In genomic region chr1:169312084-169312954, GRCh38 we compare ENCODE assay signal across 8 cellular contexts. TPM values are rescaled to one million over a fixed set of nuclear protein-coding genes. Genes with fewer than 3 reads are reported as not detected.
DNase-seq lines count a peak whose midpoint lies in the region; ATAC-seq, FAIRE-seq and TF ChIP-seq lines count a peak whose summit lies in the region.

No MANE protein-coding gene starts in this region.

- H3K9me3 Mint-ChIP-seq in astrocyte (ENCODE audit: unreplicated experiment), result no peaks in the 10 kb centered on the region

- no peak for TF ChIP-seq RAD21 in HCT116 (IDR thresholded peaks at IDR 0.05; ENCODE audit: low read depth)

- H3K4me3 ChIP-seq in AG09309 (ENCODE audit: control insufficient read depth, low read depth, low read length) (no peak overlapping the region), HCT116 (replicated peaks in 1 of 2; ENCODE audit: low read depth in 1 of 2, low read length in 2 of 2) (no peak overlapping the region), RWPE2 (ENCODE audit: severe bottlenecking) (no peak overlapping the region), astrocyte (ENCODE audit: insufficient read depth, low read depth, low read length) (no peak overlapping the region), retinal pigment epithelial cell (ENCODE audit: low read length) (no peak overlapping the region)

- H3K27me3 Mint-ChIP-seq in astrocyte (ENCODE audit: low read depth, unreplicated experiment), result no peaks in the 10 kb centered on the region

- H3K27me3 ChIP-seq in HCT116 (ENCODE audit: insufficient read depth, low read length) (no peaks in the 10 kb centered on the region), RWPE2 (ENCODE audit: insufficient read depth, poor library complexity, severe bottlenecking) (no peaks in the 10 kb centered on the region), astrocyte (ENCODE audit: insufficient read depth, low read length) (no peaks in the 10 kb centered on the region)

- no peaks in the 10 kb centered on the region for H3K9me3 ChIP-seq in HCT116 (ENCODE audit: control insufficient read depth in 1 of 2, insufficient read depth in 1 of 2, low read depth in 1 of 2, low read length in 2 of 2)
- H3K9me3 ChIP-seq in RWPE2 (ENCODE audit: severe bottlenecking), result no peaks in the 10 kb centered on the region
- H3K9me3 ChIP-seq in astrocyte (ENCODE audit: insufficient read depth, low read depth, low read length), result no peaks in the 10 kb centered on the region

- H3K9ac ChIP-seq in HCT116 (ENCODE audit: low read length), result no peak overlapping the region
- peak overlapping the region; percentile 24 for H3K9ac ChIP-seq in astrocyte (ENCODE audit: low read length)

- H3K36me3 Mint-ChIP-seq in astrocyte (ENCODE audit: low read depth, unreplicated experiment), result peaks cover 7% of the 10 kb centered on the region

- no peaks in the 10 kb centered on the region for H3K9me2 ChIP-seq in HCT116 (ENCODE audit: insufficient read depth)

- peak overlapping the region; percentile 61 for H3K4me2 ChIP-seq in HCT116 (ENCODE audit: low read length)
- peak overlapping the region; percentile 59 for H3K4me2 ChIP-seq in astrocyte (ENCODE audit: low read length)

- H3K27ac ChIP-seq in HCT116 (ENCODE audit: low read depth, low read length) (no peak overlapping the region), RWPE2 (ENCODE audit: poor library complexity, severe bottlenecking) (no peak overlapping the region), astrocyte (ENCODE audit: low read depth, low read length) (peak overlapping the region; percentile 48)

- peak; percentile 88 for DNase-seq in AG09309 (ENCODE audit: low read depth)
- DNase-seq in HCT116 (ENCODE audit: low read depth, low spot score), result peak; percentile 90
- peak; percentile 71 for DNase-seq in RWPE2 (ENCODE audit: low spot score)
- DNase-seq in astrocyte (ENCODE audit: low read depth), result peak; percentile 99
- peak; percentile 92 for DNase-seq in retinal pigment epithelial cell (ENCODE audit: low read depth)
- no peak for DNase-seq in cerebellar nuclear complex (lab: John Stamatoyannopoulos, UW)
- no peak for DNase-seq in NCI-H146 treated with DMSO at 0.1 percent for 48 hours (lab: John Stamatoyannopoulos, UW; ENCODE audit: unreplicated experiment)

- H3K27ac Mint-ChIP-seq in astrocyte (ENCODE audit: unreplicated experiment), result peak overlapping the region; percentile 94

- TF ChIP-seq POLR2A in HCT116 (IDR thresholded peaks at IDR 0.05; ENCODE audit: borderline replicate concordance, extremely low read depth, insufficient read depth, insufficient read length), result no peak

- peaks cover 0 to 14% of the 10 kb centered on the region in 2 experiments; a peak in 3 of 4 replicates for H3K4me1 ChIP-seq in HCT116 (ENCODE audit: control insufficient read depth in 1 of 2, insufficient read depth in 2 of 2, low read length in 2 of 2)
- peaks cover 12% of the 10 kb centered on the region for H3K4me1 ChIP-seq in RWPE2 (ENCODE audit: insufficient read depth, poor library complexity, severe bottlenecking)
- H3K4me1 ChIP-seq in astrocyte (ENCODE audit: insufficient read depth, low read length), result peaks cover 10% of the 10 kb centered on the region

- peaks cover 22% of the 10 kb centered on the region for H3K4me1 Mint-ChIP-seq in astrocyte (ENCODE audit: low read depth, unreplicated experiment)

- POLR2A ChIA-PET in HCT116 (lab: Charles Lee), result no interaction called here

- no TSS peak for BruUV-seq in HCT116 (replicated peaks; lab: Mats Ljungman, UMichigan)

- TF ChIP-seq CTCF in AG09309 (IDR thresholded peaks at IDR 0.05; ENCODE audit: control insufficient read depth, insufficient read depth, low read depth, low read length, missing control alignments) (no peak), HCT116 (IDR thresholded peaks at IDR 0.05 in 2 of 3, conservative IDR thresholded peaks at IDR 0.05 in 1 of 3; ENCODE audit: borderline replicate concordance in 1 of 3, insufficient read depth in 1 of 3, low read depth in 2 of 3, low read length in 2 of 3) (no peak), RWPE2 (IDR thresholded peaks at IDR 0.05; ENCODE audit: poor library complexity, severe bottlenecking) (no peak), astrocyte (IDR thresholded peaks at IDR 0.05; ENCODE audit: insufficient read depth, low read depth, low read length) (no peak), retinal pigment epithelial cell (conservative IDR thresholded peaks at IDR 0.05; ENCODE audit: low read depth, low read length) (no peak)

- H3K79me2 ChIP-seq in HCT116 (ENCODE audit: insufficient read depth, low read length), result no peaks in the 10 kb centered on the region
- no peaks in the 10 kb centered on the region for H3K79me2 ChIP-seq in astrocyte (ENCODE audit: insufficient read depth, low read length)

- no peak overlapping the region for H3K4me3 Mint-ChIP-seq in astrocyte (ENCODE audit: unreplicated experiment)

- H3K36me3 ChIP-seq in HCT116 (ENCODE audit: control insufficient read depth in 1 of 2, insufficient read depth in 2 of 2, low read length in 2 of 2) (no peaks in the 10 kb centered on the region), RWPE2 (ENCODE audit: low read depth) (peaks cover 5% of the 10 kb centered on the region), astrocyte (ENCODE audit: insufficient read depth, low read length) (no peaks in the 10 kb centered on the region)

- RAD21 ChIA-PET in HCT116 (lab: Charles Lee; ENCODE audit: low non-redundant PET in 1 of 2, low total read pairs in 2 of 2, uncharacterized antibody in 2 of 2, unreplicated experiment in 2 of 2), result no interaction called here

- H4K20me1 ChIP-seq in HCT116 (ENCODE audit: insufficient read depth), result no peaks in the 10 kb centered on the region
- no peaks in the 10 kb centered on the region for H4K20me1 ChIP-seq in astrocyte (ENCODE audit: insufficient read depth, low read length)

- CTCF ChIA-PET in HCT116 (lab: Charles Lee), result no interaction called here

- intact Hi-C loops in HCT116 (cut with micrococcal nuclease), result no loop called here

- peak; percentile 97 for FAIRE-seq in astrocyte (lab: Jason Lieb, UNC)

- ATAC-seq in HCT116, result peak; percentile 97
- peak; percentile 100 for ATAC-seq in RWPE2 (ENCODE audit: low read depth)
- ATAC-seq in GM21528 (IDR thresholded peaks at IDR 0.05; ENCODE audit: low FRiP score, unreplicated experiment), result no peak

- H2AFZ ChIP-seq in HCT116 (ENCODE audit: low read depth, low read length, poor library complexity, severe bottlenecking), result no peak overlapping the region
- no peak overlapping the region for H2AFZ ChIP-seq in astrocyte (ENCODE audit: low read depth, low read length)

TF ChIP-seq in HCT116, 20 proteins besides CTCF, POLR2A, EP300 and RAD21 (continues in another document):
- no peak for TF ChIP-seq SIN3A (IDR thresholded peaks at IDR 0.05; ENCODE audit: low read depth)
- TF ChIP-seq EGR1 (IDR thresholded peaks at IDR 0.05; ENCODE audit: low read depth), result no peak
- no peak for TF ChIP-seq ELF1 (IDR thresholded peaks at IDR 0.05; ENCODE audit: borderline replicate concordance, low read depth)
- TF ChIP-seq YY1 (IDR thresholded peaks at IDR 0.05; ENCODE audit: extremely low read depth, insufficient replicate concordance, low read depth, low read length), result no peak
- no peak for TF ChIP-seq ZBTB33 (IDR thresholded peaks at IDR 0.05; ENCODE audit: extremely low read depth, insufficient replicate concordance, low read length)
- TF ChIP-seq MAX (IDR thresholded peaks at IDR 0.05), result peak; percentile 68
- TF ChIP-seq EZH2 (IDR thresholded peaks at IDR 0.05), result no peak
- no peak for TF ChIP-seq ATF3 (IDR thresholded peaks at IDR 0.05)

RNA-seq across cellular contexts. Expression of gene NME7, which starts 55.3 kb away (rescaled TPM):
- total RNA-seq in HCT116 (2021; ENCODE audit: unreplicated experiment) (21.8 TPM), astrocyte (21.2 and 30.8 TPM in 2 replicates)
- polyA plus RNA-seq in HCT116 (2012), result 18.2 and 23.4 TPM in 2 replicates

RNA-seq across cellular contexts. Expression of gene BLZF1, which starts 55.7 kb away (rescaled TPM):
- total RNA-seq in HCT116 (2021; ENCODE audit: unreplicated experiment) (19.6 TPM), astrocyte (52.0 and 55.1 TPM in 2 replicates)
- 5.9 and 7.8 TPM in 2 replicates for polyA plus RNA-seq in HCT116 (2012)

Comparison
In these comparisons a context has a peak if more than half of its experiments do, and no peak if none do; other contexts are left out.
1. DNase-seq: peak in AG09309 (single experiment), HCT116 (single experiment), RWPE2 (single experiment), astrocyte (single experiment) and retinal pigment epithelial cell (single experiment); none in cerebellar nuclear complex (0 of 2) and NCI-H146 treated with DMSO at 0.1 percent for 48 hours (single experiment).